In genomic region chr16:2882460-2883026, GRCh38 we compare ENCODE assay signal across 8 cellular contexts. TPM values are rescaled to one million over a fixed set of nuclear protein-coding genes. Genes with fewer than 3 reads are reported as not detected.
DNase-seq lines count a peak whose midpoint lies in the region; ATAC-seq and TF ChIP-seq lines count a peak whose summit lies in the region.

No MANE protein-coding gene starts in this region.

- H3K9me3 ChIP-seq in thoracic aorta, result no peaks in the 10 kb centered on the region

- peak overlapping the region; percentile 95 for H3K4me3 Mint-ChIP-seq in HFFc6
- peak overlapping the region; percentile 86 for H3K4me3 Mint-ChIP-seq in activated naive CD8-positive, alpha-beta T cell treated with anti-CD3 and anti-CD28 coated beads for 36 hours
- H3K4me3 Mint-ChIP-seq in glutamatergic neuron (ENCODE audit: unreplicated experiment), result peak overlapping the region; percentile 92

- H3K27ac Mint-ChIP-seq in HFFc6 (peak overlapping the region; percentile 98), glutamatergic neuron (ENCODE audit: unreplicated experiment) (peak overlapping the region; percentile 88)
- peak overlapping the region; percentile 95 for H3K27ac Mint-ChIP-seq in activated naive CD8-positive, alpha-beta T cell treated with anti-CD3 and anti-CD28 coated beads for 36 hours

- H3K4me3 ChIP-seq in thoracic aorta, result peak overlapping the region; percentile 92

- peak overlapping the region; percentile 89 to 91 for H3K27ac ChIP-seq in thoracic aorta

- H3K9me3 Mint-ChIP-seq in HFFc6 (no peaks in the 10 kb centered on the region), glutamatergic neuron (ENCODE audit: unreplicated experiment) (peaks cover 3% of the 10 kb centered on the region)
- H3K9me3 Mint-ChIP-seq in activated naive CD8-positive, alpha-beta T cell treated with anti-CD3 and anti-CD28 coated beads for 36 hours, result no peaks in the 10 kb centered on the region

- peaks cover 7 to 8% of the 10 kb centered on the region in 2 donors for H3K4me1 ChIP-seq in thoracic aorta (ENCODE audit: control insufficient read depth in 1 of 2, low read depth in 2 of 2)

- H3K27me3 Mint-ChIP-seq in HFFc6 (ENCODE audit: insufficient read depth) (peaks cover 4% of the 10 kb centered on the region), glutamatergic neuron (ENCODE audit: unreplicated experiment) (peaks cover 10% of the 10 kb centered on the region)
- no peaks in the 10 kb centered on the region for H3K27me3 Mint-ChIP-seq in activated naive CD8-positive, alpha-beta T cell treated with anti-CD3 and anti-CD28 coated beads for 36 hours

- H3K36me3 Mint-ChIP-seq in HFFc6 (ENCODE audit: low read depth) (no peaks in the 10 kb centered on the region; the same call in 1 of the 2 replicates), glutamatergic neuron (ENCODE audit: unreplicated experiment) (no peaks in the 10 kb centered on the region)
- no peaks in the 10 kb centered on the region for H3K36me3 Mint-ChIP-seq in activated naive CD8-positive, alpha-beta T cell treated with anti-CD3 and anti-CD28 coated beads for 36 hours

- H3K27me3 ChIP-seq in thoracic aorta (replicated peaks; ENCODE audit: insufficient read depth), result no peaks in the 10 kb centered on the region

- peaks cover 15% of the 10 kb centered on the region for H3K4me1 Mint-ChIP-seq in HFFc6 (ENCODE audit: low read depth)
- H3K4me1 Mint-ChIP-seq in activated naive CD8-positive, alpha-beta T cell treated with anti-CD3 and anti-CD28 coated beads for 36 hours, result peaks cover 16% of the 10 kb centered on the region
- H3K4me1 Mint-ChIP-seq in glutamatergic neuron (ENCODE audit: low read depth, unreplicated experiment), result peaks cover 4% of the 10 kb centered on the region

- peak; percentile 99 for ATAC-seq in omental fat pad (ENCODE audit: low FRiP score)
- peak; percentile 100 for ATAC-seq in thoracic aorta (ENCODE audit: insufficient number of reproducible peaks, low FRiP score, low read depth)

- no peak for TF ChIP-seq CTCF in HFFc6 (IDR thresholded peaks at IDR 0.05)
- TF ChIP-seq CTCF in glutamatergic neuron (IDR thresholded peaks at IDR 0.05; ENCODE audit: partially characterized antibody, unreplicated experiment), result no peak
- no peak for TF ChIP-seq CTCF in omental fat pad (IDR thresholded peaks at IDR 0.05)
- TF ChIP-seq CTCF in thoracic aorta (IDR thresholded peaks at IDR 0.05), result no peak

- DNase-seq in GM04503 (ENCODE audit: low read depth) (peak; percentile 93), HFFc6 (peak; percentile 99), NAMALWA (ENCODE audit: low spot score) (peak; percentile 99), SK-MEL-5 (ENCODE audit: low read depth, low spot score) (peak; percentile 98), glutamatergic neuron (peak; percentile 94), omental fat pad (ENCODE audit: low spot score) (peak; percentile 93), thoracic aorta (ENCODE audit: low spot score) (peak; percentile 98)
- peak; percentile 94 for DNase-seq in activated naive CD8-positive, alpha-beta T cell treated with anti-CD3 and anti-CD28 coated beads for 36 hours

- no peaks in the 10 kb centered on the region for H3K36me3 ChIP-seq in thoracic aorta

- in situ Hi-C loops in SK-MEL-5 (cut with HindIII; ENCODE audit: low pct_unique_long_range_greater_than_20kb, low sequenced_read_pairs), result no loop called here

RNA-seq across cellular contexts. Expression of gene FLYWCH2, which starts 0.5 kb away (rescaled TPM):
- total RNA-seq in HFFc6 (2021; fragmentation: NEBNext Ultra II Directional; extraction: Animal tissue kit (Norgen Biotek cat#: 25700)), result 10 to 100 TPM; 24.5 to 29.3 (median 26.1) TPM
- total RNA-seq in SK-MEL-5 (2014; rRNA removed; shearing (Covaris generic)), result 30.3 and 31.8 TPM in 2 replicates
- polyA plus RNA-seq in SK-MEL-5 (2015; cell fraction: cytosol; rRNA removed), result 64.1 and 71.9 TPM in 2 replicates
- 4.5 and 9.3 TPM in 2 replicates for polyA plus RNA-seq in SK-MEL-5 (2015; cell fraction: nucleus; rRNA removed)
- total RNA-seq in activated naive CD8-positive, alpha-beta T cell treated with anti-CD3 and anti-CD28 coated beads for 36 hours, result 10 to 100 TPM; 18.0 to 18.3 TPM
- total RNA-seq in glutamatergic neuron (ENCODE audit: unreplicated experiment) (30.5 TPM), omental fat pad (10 to 100 TPM; 22.1 to 78.7 (median 37.3) TPM), thoracic aorta (10 to 100 TPM; 52.2 to 53.2 TPM)

RNA-seq across cellular contexts. Expression of gene PRSS22, which starts 24.6 kb away (rescaled TPM):
- total RNA-seq in HFFc6 (2021; fragmentation: NEBNext Ultra II Directional; extraction: Animal tissue kit (Norgen Biotek cat#: 25700)), result not detected
- not detected in 2 replicates for total RNA-seq in SK-MEL-5 (2014; rRNA removed; shearing (Covaris generic))
- polyA plus RNA-seq in SK-MEL-5 (2015; cell fraction: cytosol; rRNA removed), result 0.73 TPM in 1 of 2 replicates, not detected in the other
- polyA plus RNA-seq in SK-MEL-5 (2015; cell fraction: nucleus; rRNA removed), result 0.65 TPM in 1 of 2 replicates, not detected in the other
- not detected for total RNA-seq in activated naive CD8-positive, alpha-beta T cell treated with anti-CD3 and anti-CD28 coated beads for 36 hours
- total RNA-seq in glutamatergic neuron (ENCODE audit: unreplicated experiment) (not detected), omental fat pad (not detected), thoracic aorta (not detected)

RNA-seq across cellular contexts. Expression of gene FLYWCH1, which starts 29.2 kb away (rescaled TPM):
- total RNA-seq in HFFc6 (2021; fragmentation: NEBNext Ultra II Directional; extraction: Animal tissue kit (Norgen Biotek cat#: 25700)), result 10 to 100 TPM; 30.3 to 34.9 (median 33.7) TPM
- total RNA-seq in SK-MEL-5 (2014; rRNA removed; shearing (Covaris generic)), result 19.3 and 25.8 TPM in 2 replicates
- polyA plus RNA-seq in SK-MEL-5 (2015; cell fraction: cytosol; rRNA removed), result 31.1 and 34.1 TPM in 2 replicates
- polyA plus RNA-seq in SK-MEL-5 (2015; cell fraction: nucleus; rRNA removed), result 87.6 and 88.5 TPM in 2 replicates
- total RNA-seq in activated naive CD8-positive, alpha-beta T cell treated with anti-CD3 and anti-CD28 coated beads for 36 hours, result 10 to 100 TPM; 24.3 to 26.1 TPM
- total RNA-seq in glutamatergic neuron (ENCODE audit: unreplicated experiment) (77.1 TPM), omental fat pad (10 to 100 TPM; 14.8 to 45.6 (median 26.6) TPM), thoracic aorta (10 to 100 TPM; 65.6 to 72.8 TPM)

RNA-seq across cellular contexts. Expression of gene ZG16B, which starts 52.4 kb away (rescaled TPM):
- under 1 TPM in 4 of 6 experiments, not detected in 2; 0.41 to 0.68 (median 0.46) TPM for total RNA-seq in HFFc6 (2021; fragmentation: NEBNext Ultra II Directional; extraction: Animal tissue kit (Norgen Biotek cat#: 25700))
- not detected in 2 replicates for total RNA-seq in SK-MEL-5 (2014; rRNA removed; shearing (Covaris generic))
- polyA plus RNA-seq in SK-MEL-5 (2015; cell fraction: cytosol; rRNA removed), result not detected in 2 replicates
- polyA plus RNA-seq in SK-MEL-5 (2015; cell fraction: nucleus; rRNA removed), result not detected in 2 replicates
- 1 to 10 TPM; 1.1 to 1.6 TPM for total RNA-seq in activated naive CD8-positive, alpha-beta T cell treated with anti-CD3 and anti-CD28 coated beads for 36 hours
- not detected for total RNA-seq in glutamatergic neuron (ENCODE audit: unreplicated experiment)
- 1 to 10 TPM in 1 of 4 donors, not detected in 3; 1.0 TPM for total RNA-seq in omental fat pad
- total RNA-seq in thoracic aorta, result not detected

Comparison
In these comparisons a context has a peak if more than half of its experiments do, and no peak if none do; other contexts are left out.
1. Peak in every context shown above with its lines: DNase-seq, ATAC-seq, H3K4me3 ChIP-seq and H3K27ac ChIP-seq.